ENCODE assay signal across 9 cellular contexts in the genomic region with DNA sequence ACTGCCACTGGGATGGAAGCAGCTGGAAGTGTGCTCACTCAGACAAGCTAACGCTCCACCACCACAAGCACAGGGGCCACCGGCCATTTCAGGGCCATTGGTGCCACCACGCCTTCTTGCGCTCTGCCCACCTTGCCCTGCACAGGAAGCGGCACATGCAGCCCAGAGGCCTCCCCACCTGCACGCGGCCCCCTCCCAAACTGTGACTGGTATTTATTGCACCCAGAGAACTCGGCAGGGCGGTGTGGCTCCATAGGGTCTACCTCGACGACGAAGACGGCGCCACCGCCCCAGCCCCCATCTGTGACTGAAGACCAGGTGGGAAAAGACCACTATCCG. TPM values are rescaled to one million over a fixed set of nuclear protein-coding genes. Genes with fewer than 3 reads are reported as not detected.
"Had no signal": no experiment of that assay in that cellular context is flagged by ENCODE, and none has a peak within 500 bp of the region (broad histone marks: within the 10 kb centered on the region; RNA-seq: fewer than 3 reads in every experiment).

No MANE protein-coding gene starts in this region.

RNA-seq across cellular contexts. Expression of gene RAB6C, which starts 58.8 kb away (rescaled TPM):
- total RNA-seq: activated naive CD4-positive, alpha-beta T cell treated with anti-CD3 and anti-CD28 coated beads for 36 hours; activated naive CD4-positive, alpha-beta T cell treated with anti-CD3 and anti-CD28 coated beads, Interleukin-2, amount 50 U/mL, for 72 hours; activated naive CD8-positive, alpha-beta T cell treated with anti-CD3 and anti-CD28 coated beads for 36 hours; activated T-cell treated with anti-CD3 and anti-CD28 coated beads, Interleukin-2, amount 50 U/mL, for 4 hours; activated T-helper 1 cell treated with anti-CD3 and anti-CD28 coated beads, Interleukin-12 subunit alpha, Interleukin-12 subunit beta, Interleukin-2, Interleukin-4 antibody, amounts not matched to agents 30 ng/mL and 10 ng/mL and 1 ng/mL, durations not matched to agents 14 hours and 24 hours and 36 hours; activated T-helper 17 cell treated with anti-CD3 and anti-CD28 coated beads, Interleukin-2, amount 50 U/mL, for 72 hours; activated T-helper 2 cell treated with anti-CD3 and anti-CD28 coated beads, Interferon-gamma antibody, Interleukin-2, Interleukin-4, amounts not matched to agents 10 μg/mL and 5 μg/mL and 100 μg/mL, durations not matched to agents 14 hours and 24 hours and 36 hours; ascending aorta; cardiac septum had no signal
